ENCODE assay signal across 1 cellular context in genomic region chr1:206932271-206932670, GRCh38.
TF ChIP-seq lines count a peak whose summit lies in the region.

No MANE protein-coding gene starts in this region.

TF ChIP-seq in GM12878, 131 proteins besides CTCF, POLR2A, EP300 and RAD21:
- TF ChIP-seq ESRRA (IDR thresholded peaks at IDR 0.05; ENCODE audit: low read length) (no peak), TAF1 (IDR thresholded peaks at IDR 0.05; ENCODE audit: borderline replicate concordance, low read depth, low read length) (no peak), PRDM15 (CRISPR knock-in tag; IDR thresholded peaks at IDR 0.05) (no peak), RUNX3 (IDR thresholded peaks at IDR 0.05; ENCODE audit: low read length) (no peak), PAX5 (IDR thresholded peaks at IDR 0.05; ENCODE audit: borderline replicate concordance, low read depth, low read length) (no peak), RBBP5 (conservative IDR thresholded peaks at IDR 0.05) (no peak), ATF2 (IDR thresholded peaks at IDR 0.05; ENCODE audit: low read length) (no peak), MTA2 (IDR thresholded peaks at IDR 0.05; ENCODE audit: low read depth) (no peak), SPI1 (IDR thresholded peaks at IDR 0.05; ENCODE audit: borderline replicate concordance, insufficient read depth, low read depth, low read length) (no peak), USF2 (IDR thresholded peaks at IDR 0.05; ENCODE audit: borderline replicate concordance, low read depth, low read length) (no peak), NR2F1 (conservative IDR thresholded peaks at IDR 0.05) (no peak), POU2F2 (IDR thresholded peaks at IDR 0.05; ENCODE audit: borderline replicate concordance, low read depth, low read length) (no peak), ZNF217 (IDR thresholded peaks at IDR 0.05) (no peak), E4F1 (IDR thresholded peaks at IDR 0.05; ENCODE audit: borderline replicate concordance, partially characterized antibody) (no peak), CEBPZ (IDR thresholded peaks at IDR 0.05; ENCODE audit: low read depth, low read length) (no peak), NR2C2 (IDR thresholded peaks at IDR 0.05; ENCODE audit: borderline replicate concordance, control insufficient read depth, insufficient read length, low read depth) (no peak), HSF1 (IDR thresholded peaks at IDR 0.05; ENCODE audit: low read depth, low read length) (no peak)
TF ChIP-seq in GM12878: peak in this region for 0.
